8 cellular contexts compared by ENCODE assay signal in the genomic region with DNA sequence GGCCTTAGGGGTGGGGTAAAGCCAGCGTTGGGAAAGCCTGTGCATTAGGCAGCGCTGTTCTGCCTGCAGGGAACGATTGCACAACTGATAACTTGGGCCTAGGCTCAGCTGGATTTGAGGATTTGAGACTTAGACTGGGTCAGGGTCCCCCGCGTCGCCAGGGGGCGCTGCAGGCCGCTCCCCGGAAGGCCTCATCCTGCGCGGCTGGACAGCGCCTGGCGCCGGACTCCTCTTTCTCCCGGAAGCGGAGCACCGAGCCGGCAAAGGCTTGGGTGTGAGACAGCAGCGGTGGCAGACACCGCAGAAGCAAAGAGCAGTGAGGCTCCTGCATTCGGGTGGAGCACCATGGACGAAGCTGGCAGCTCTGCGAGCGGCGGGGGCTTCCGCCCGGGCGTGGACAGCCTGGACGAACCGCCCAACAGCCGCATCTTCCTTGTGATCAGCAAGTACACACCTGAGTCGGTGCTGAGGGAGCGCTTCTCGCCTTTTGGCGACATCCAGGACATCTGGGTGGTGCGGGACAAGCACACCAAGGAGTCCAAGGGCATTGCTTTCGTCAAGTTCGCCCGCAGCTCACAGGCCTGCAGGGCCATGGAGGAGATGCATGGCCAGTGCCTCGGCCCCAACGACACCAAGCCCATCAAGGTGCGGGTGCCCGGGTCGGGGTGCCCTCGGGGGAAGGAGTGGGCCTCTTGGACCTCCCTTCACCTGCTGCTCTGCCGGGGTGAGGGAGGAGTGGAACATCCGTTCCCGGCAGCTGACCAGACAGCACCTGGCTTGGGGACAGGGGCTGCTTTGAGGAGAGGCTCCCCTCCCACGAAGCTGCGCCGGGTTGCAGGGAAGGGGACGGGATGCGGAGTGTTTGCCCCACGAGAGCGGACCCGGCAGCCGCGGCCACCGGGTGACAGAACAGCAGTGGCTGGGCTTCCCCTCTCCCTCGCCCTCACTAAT. TPM values are rescaled to one million over a fixed set of nuclear protein-coding genes. Genes with fewer than 3 reads are reported as not detected.
DNase-seq lines count a peak whose midpoint lies in the region; ATAC-seq and TF ChIP-seq lines count a peak whose summit lies in the region.

A gene with protein sequence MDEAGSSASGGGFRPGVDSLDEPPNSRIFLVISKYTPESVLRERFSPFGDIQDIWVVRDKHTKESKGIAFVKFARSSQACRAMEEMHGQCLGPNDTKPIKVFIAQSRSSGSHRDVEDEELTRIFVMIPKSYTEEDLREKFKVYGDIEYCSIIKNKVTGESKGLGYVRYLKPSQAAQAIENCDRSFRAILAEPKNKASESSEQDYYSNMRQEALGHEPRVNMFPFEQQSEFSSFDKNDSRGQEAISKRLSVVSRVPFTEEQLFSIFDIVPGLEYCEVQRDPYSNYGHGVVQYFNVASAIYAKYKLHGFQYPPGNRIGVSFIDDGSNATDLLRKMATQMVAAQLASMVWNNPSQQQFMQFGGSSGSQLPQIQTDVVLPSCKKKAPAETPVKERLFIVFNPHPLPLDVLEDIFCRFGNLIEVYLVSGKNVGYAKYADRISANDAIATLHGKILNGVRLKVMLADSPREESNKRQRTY (plus strand): TSS at position 236 of the 951 bp plus-strand sequence. CDS start 110 bp downstream, at position 346.

- dilution Hi-C loops in mammary epithelial cell (cut with HindIII; ENCODE audit: low sequenced_read_pairs), result loop anchor here (25.0 kb wide), 1 partner anchor 300 kb away; no protein-coding TSS in a partner anchor

- peak within 1 kb of the TSS; percentile 60 for H3K9ac ChIP-seq in mammary epithelial cell (ENCODE audit: insufficient read depth, low read length)

- H2AFZ ChIP-seq in mammary epithelial cell (ENCODE audit: low read depth, low read length), result peak within 1 kb of the TSS; percentile 96

- TF ChIP-seq CTCF in VCaP (conservative IDR thresholded peaks at IDR 0.05) (peak; percentile 98), mammary epithelial cell (conservative IDR thresholded peaks at IDR 0.05 in 1 of 2, IDR thresholded peaks at IDR 0.05 in 1 of 2; ENCODE audit: extremely low read depth in 1 of 2, insufficient read depth in 1 of 2, low read depth in 1 of 2, low read length in 2 of 2) (peak; percentile 94 to 100)

- no peaks in the 10 kb centered on the region for H4K20me1 ChIP-seq in mammary epithelial cell (ENCODE audit: insufficient read depth, low read length)

- ATAC-seq in GM18868 (IDR thresholded peaks at IDR 0.05; ENCODE audit: unreplicated experiment) (peak; percentile 91), HG03108 (IDR thresholded peaks at IDR 0.05; ENCODE audit: unreplicated experiment) (peak; percentile 92)

- peak within 1 kb of the TSS; percentile 74 to 85 (median 75) for H3K4me3 ChIP-seq in mammary epithelial cell (replicated peaks in 1 of 3; ENCODE audit: insufficient read depth in 1 of 3, low read depth in 2 of 3, low read length in 3 of 3)

- TSS peak; percentile 38 for BruUV-seq in mammary epithelial cell (replicated peaks; lab: Mats Ljungman, UMichigan)

- no peaks in the 10 kb centered on the region for H3K27me3 ChIP-seq in mammary epithelial cell (ENCODE audit: insufficient read depth, low read length)

- CTCF ChIA-PET in mammary epithelial cell (lab: Charles Lee; ENCODE audit: low non-redundant PET), result interaction anchor here (0.5 to 0.7 kb wide), 4 partner anchors 14 to 770 kb away, joined by 3 to 5 read pairs (median 4); a partner anchor contains a TSS

- H3K79me2 ChIP-seq in mammary epithelial cell (ENCODE audit: insufficient read depth, low read length), result peaks cover 24% of the 10 kb centered on the region

- peak within 1 kb of the TSS; percentile 86 for H3K4me2 ChIP-seq in mammary epithelial cell (ENCODE audit: insufficient read depth, low read depth, low read length)

- intact Hi-C loops in mammary epithelial cell (cut with micrococcal nuclease), result loop anchor here (1.0 to 2.0 kb wide), 5 partner anchors 129 to 410 kb away; a partner anchor contains a TSS

- H3K27ac ChIP-seq in VCaP (peak within 1 kb of the TSS; percentile 82), mammary epithelial cell (ENCODE audit: insufficient read depth, low read depth, low read length) (peak within 1 kb of the TSS; percentile 22)

- peaks cover 1% of the 10 kb centered on the region for H3K36me3 ChIP-seq in mammary epithelial cell (ENCODE audit: insufficient read depth, low read length)

- WGBS in mammary epithelial cell (ENCODE audit: low coverage, missing lambda C conversion rate), result under 1% methylated on average over 44 of the region's 60 CpGs

- H3K4me1 ChIP-seq in mammary epithelial cell (ENCODE audit: insufficient read depth, low read length), result peaks cover 17% of the 10 kb centered on the region

- H3K9me3 ChIP-seq in mammary epithelial cell (replicated peaks; ENCODE audit: insufficient read depth, low read length), result no peaks in the 10 kb centered on the region

- DNase-seq in AG08395 (ENCODE audit: low spot score) (peak; percentile 94), NCI-H2171 treated with DMSO at 0.1 percent for 48 hours (lab: John Stamatoyannopoulos, UW) (peak; percentile 86), mammary epithelial cell (peak; percentile 95), iPS-NIHi7 (ENCODE audit: extremely low spot score) (peak; percentile 94), smooth muscle cell of the brain vasculature (ENCODE audit: low read depth, low spot score) (peak; percentile 80)

- in situ Hi-C loops in mammary epithelial cell (cut with MboI; ENCODE audit: low sequenced_read_pairs in 2 of 2), result loop anchor here in 1 of 2 donors (10.0 kb wide), 1 partner anchor 302 kb away; no protein-coding TSS in a partner anchor

RNA-seq across cellular contexts. Expression of the gene that starts here (rescaled TPM):
- total RNA-seq in mammary epithelial cell, result 10 to 100 TPM; 12.1 to 15.5 TPM
- polyA plus RNA-seq in mammary epithelial cell, result 6.6 TPM
- 14.5 TPM for polyA minus RNA-seq in mammary epithelial cell

Comparison
In these comparisons a context has a peak if more than half of its experiments do, and no peak if none do; other contexts are left out.
1. Peak in every context shown above with its lines: DNase-seq, ATAC-seq, H3K4me3 ChIP-seq and H3K27ac ChIP-seq.